Comparison of ENCODE assay signal across 14 cellular contexts in genomic region chr12:111359231-111359913, GRCh38. TPM values are rescaled to one million over a fixed set of nuclear protein-coding genes. Genes with fewer than 3 reads are reported as not detected.
DNase-seq lines count a peak whose midpoint lies in the region; ATAC-seq lines count a peak whose summit lies in the region.
"Had no signal": no experiment of that assay in that cellular context is flagged by ENCODE, and none has a peak within 500 bp of the region (broad histone marks: within the 10 kb centered on the region; RNA-seq: fewer than 3 reads in every experiment).

No MANE protein-coding gene starts in this region.

- DNase-seq in activated CD4-positive, CD25-positive, alpha-beta regulatory T cell (lab: John Stamatoyannopoulos, UW) = no peak
- DNase-seq in activated CD4-positive, alpha-beta T cell treated with anti-CD3 and anti-CD28 coated beads, Interleukin-2, amount 10 ng/mL, durations not matched to agents 7 days and 5 days = peak; percentile 22
- DNase-seq in left colon (no peak), substantia nigra (lab: John Stamatoyannopoulos, UW) (no peak)
- peak; percentile 22 to 32 for DNase-seq in stimulated activated CD8-positive, alpha-beta memory T cell treated with anti-CD3 and anti-CD28 coated beads, Interleukin-7, amount 100 ng/mL, for 4 hours (ENCODE audit: low read depth in 2 of 2)
- DNase-seq in effector memory CD8-positive, alpha-beta T cell = no peak
- DNase-seq: lower lobe of right lung, NCI-H526 treated with DMSO at 0.1 percent for 48 hours had no signal

- POLR2A ChIA-PET in activated CD4-positive, alpha-beta T cell treated with anti-CD3 and anti-CD28 coated beads, Interleukin-2, amount 10 ng/mL, durations not matched to agents 7 days and 5 days (lab: Charles Lee) = no interaction called here

- H3K4me3 Mint-ChIP-seq in activated CD4-positive, alpha-beta T cell treated with anti-CD3 and anti-CD28 coated beads, Interleukin-2, amount 10 ng/mL, durations not matched to agents 7 days and 5 days = no peak overlapping the region
- no peak overlapping the region for H3K4me3 Mint-ChIP-seq in effector memory CD8-positive, alpha-beta T cell

- H3K4me1 Mint-ChIP-seq in activated CD4-positive, alpha-beta T cell treated with anti-CD3 and anti-CD28 coated beads, Interleukin-2, amount 10 ng/mL, durations not matched to agents 7 days and 5 days = peaks cover 11% of the 10 kb centered on the region
- H3K4me1 Mint-ChIP-seq in effector memory CD8-positive, alpha-beta T cell (ENCODE audit: low read depth in 2 of 2) = peaks cover 4 to 10% of the 10 kb centered on the region in 2 donors

- intact Hi-C loops in left colon (cut with DNase I, micrococcal nuclease) = no loop called here

- CTCF ChIA-PET in activated CD4-positive, alpha-beta T cell treated with anti-CD3 and anti-CD28 coated beads, Interleukin-2, amount 10 ng/mL, durations not matched to agents 7 days and 5 days (lab: Charles Lee) = interaction anchor here (1.1 to 1.3 kb wide), 3 partner anchors 16 to 92 kb away, joined by 3 to 4 read pairs (median 3); no protein-coding TSS in a partner anchor

- H3K36me3 Mint-ChIP-seq in activated CD4-positive, alpha-beta T cell treated with anti-CD3 and anti-CD28 coated beads, Interleukin-2, amount 10 ng/mL, durations not matched to agents 7 days and 5 days (ENCODE audit: low read depth) = no peaks in the 10 kb centered on the region
- H3K36me3 Mint-ChIP-seq in effector memory CD8-positive, alpha-beta T cell (ENCODE audit: insufficient read depth) = no peaks in the 10 kb centered on the region

- ATAC-seq in activated CD4-positive, CD25-positive, alpha-beta regulatory T cell treated with anti-CD3 and anti-CD28 coated beads, Interleukin-2, amount 50 U/mL, for 24 hours = peak; percentile 63 to 66
- peak; percentile 25 for ATAC-seq in left colon
- ATAC-seq in GM21529 (IDR thresholded peaks at IDR 0.05; ENCODE audit: unreplicated experiment) = no peak
- no peak for ATAC-seq in effector memory CD8-positive, alpha-beta T cell (replicated peaks)
- ATAC-seq: lower lobe of right lung, right cardiac atrium had no signal

- H3K27ac Mint-ChIP-seq in activated CD4-positive, alpha-beta T cell treated with anti-CD3 and anti-CD28 coated beads, Interleukin-2, amount 10 ng/mL, durations not matched to agents 7 days and 5 days = no peak overlapping the region
- H3K27ac Mint-ChIP-seq in effector memory CD8-positive, alpha-beta T cell = no peak overlapping the region

- peaks cover 14% of the 10 kb centered on the region for H3K27me3 Mint-ChIP-seq in activated CD4-positive, alpha-beta T cell treated with anti-CD3 and anti-CD28 coated beads, Interleukin-2, amount 10 ng/mL, durations not matched to agents 7 days and 5 days
- H3K27me3 Mint-ChIP-seq in effector memory CD8-positive, alpha-beta T cell = peaks cover 7 to 12% of the 10 kb centered on the region in 2 donors

- no peak overlapping the region for H3K27ac ChIP-seq in substantia nigra (ENCODE audit: low read depth, low read length, poor library complexity, severe bottlenecking)
- H3K27ac ChIP-seq: 22Rv1, breast epithelium, lower lobe of right lung, tibial nerve had no signal

- H3K9me3 Mint-ChIP-seq in activated CD4-positive, alpha-beta T cell treated with anti-CD3 and anti-CD28 coated beads, Interleukin-2, amount 10 ng/mL, durations not matched to agents 7 days and 5 days = no peaks in the 10 kb centered on the region
- H3K9me3 Mint-ChIP-seq in effector memory CD8-positive, alpha-beta T cell = no peaks in the 10 kb centered on the region

RNA-seq across cellular contexts. Expression of gene PHETA1, which starts 9.5 kb away (rescaled TPM):
- under 1 TPM; 0.69 to 0.97 TPM for total RNA-seq in activated CD4-positive, alpha-beta T cell treated with anti-CD3 and anti-CD28 coated beads, Interleukin-2, amount 10 ng/mL, durations not matched to agents 7 days and 5 days
- total RNA-seq in left colon = 10 to 100 TPM; 27.9 to 39.1 TPM

RNA-seq across cellular contexts. Expression of gene SH2B3, which starts 46.4 kb away (rescaled TPM):
- total RNA-seq in activated CD4-positive, alpha-beta T cell treated with anti-CD3 and anti-CD28 coated beads, Interleukin-2, amount 10 ng/mL, durations not matched to agents 7 days and 5 days = 10 to 100 TPM; 29.7 to 29.8 TPM
- 10 to 100 TPM; 22.9 to 27.1 TPM for total RNA-seq in left colon

Comparison
In these comparisons a context has a peak if more than half of its experiments do, and no peak if none do; other contexts are left out.
1. ATAC-seq: peak in activated CD4-positive, CD25-positive, alpha-beta regulatory T cell treated with anti-CD3 and anti-CD28 coated beads, Interleukin-2, amount 50 U/mL, for 24 hours (2 of 2) and left colon (single experiment); none in GM21529 (single experiment) and effector memory CD8-positive, alpha-beta T cell (single experiment).
2. DNase-seq: peak in activated CD4-positive, alpha-beta T cell treated with anti-CD3 and anti-CD28 coated beads, Interleukin-2, amount 10 ng/mL, durations not matched to agents 7 days and 5 days (single experiment) and stimulated activated CD8-positive, alpha-beta memory T cell treated with anti-CD3 and anti-CD28 coated beads, Interleukin-7, amount 100 ng/mL, for 4 hours (2 of 2); none in activated CD4-positive, CD25-positive, alpha-beta regulatory T cell (0 of 4), left colon (0 of 2), effector memory CD8-positive, alpha-beta T cell (0 of 3) and substantia nigra (0 of 49).
3. RNA of gene PHETA1, which starts 9.5 kb away (total RNA-seq): 27.9 to 39.1 TPM in left colon; 0.69 to 0.97 TPM in activated CD4-positive, alpha-beta T cell treated with anti-CD3 and anti-CD28 coated beads, Interleukin-2, amount 10 ng/mL, durations not matched to agents 7 days and 5 days; every median in the first group is over 10 times any median in the second.